In genomic region chr19:8194528-8195275, GRCh38 we compare ENCODE assay signal across 10 cellular contexts. TPM values are rescaled to one million over a fixed set of nuclear protein-coding genes. Genes with fewer than 3 reads are reported as not detected.
DNase-seq lines count a peak whose midpoint lies in the region; ATAC-seq, FAIRE-seq and TF ChIP-seq lines count a peak whose summit lies in the region.
"Had no signal": no experiment of that assay in that cellular context is flagged by ENCODE, and none has a peak within 500 bp of the region (broad histone marks: within the 10 kb centered on the region; RNA-seq: fewer than 3 reads in every experiment).

No MANE protein-coding gene starts in this region.

- no peak for DNase-seq in endothelial cell of umbilical vein (ENCODE audit: low read depth, low spot score)
- peak; percentile 5 to 15 for DNase-seq in stimulated activated CD4-positive, alpha-beta T cell treated with anti-CD3 and anti-CD28 coated beads, Interleukin-4, amount 100 ng/mL, for 4 hours
- no peak for DNase-seq in DMS 273 (lab: John Stamatoyannopoulos, UW; ENCODE audit: unreplicated experiment)
- DNase-seq in HFFc6 = no peak
- no peak for DNase-seq in dermis blood vessel endothelial cell

- dilution Hi-C loops in endothelial cell of umbilical vein (cut with MboI; ENCODE audit: extremely low pct_ligation_motif_present, low sequenced_read_pairs) = no loop called here

- no peaks in the 10 kb centered on the region for H3K27me3 ChIP-seq in endothelial cell of umbilical vein (ENCODE audit: control insufficient read depth in 2 of 2, insufficient read depth in 2 of 2, low read length in 2 of 2)

- H3K9me3 ChIP-seq in endothelial cell of umbilical vein (replicated peaks; ENCODE audit: control insufficient read depth, insufficient read depth, low read length) = no peaks in the 10 kb centered on the region

- peaks cover 2% of the 10 kb centered on the region for H3K4me1 ChIP-seq in endothelial cell of umbilical vein (ENCODE audit: control insufficient read depth, extremely low read depth, insufficient read depth, low read length)

- FAIRE-seq in endothelial cell of umbilical vein (lab: Jason Lieb, UNC) = no peak

- no peak overlapping the region for H3K4me3 Mint-ChIP-seq in HFFc6
- H3K4me3 Mint-ChIP-seq: brain had no signal

- no peaks in the 10 kb centered on the region for H3K36me3 ChIP-seq in endothelial cell of umbilical vein (ENCODE audit: control insufficient read depth in 2 of 2, extremely low read depth in 1 of 2, insufficient read depth in 2 of 2, low read length in 2 of 2)

- no peak for TF ChIP-seq CTCF in endothelial cell of umbilical vein (IDR thresholded peaks at IDR 0.05; ENCODE audit: extremely low read depth in 1 of 2, insufficient read depth in 1 of 2, low read depth in 1 of 2, low read length in 2 of 2)
- TF ChIP-seq CTCF in HFFc6 (IDR thresholded peaks at IDR 0.05) = no peak

- H3K4me2 ChIP-seq in endothelial cell of umbilical vein (ENCODE audit: insufficient read depth, low read length) = no peak overlapping the region

- no peaks in the 10 kb centered on the region for H3K9me1 ChIP-seq in endothelial cell of umbilical vein (replicated peaks; ENCODE audit: control insufficient read depth, extremely low read depth, insufficient read depth, low read length)

- CTCF ChIA-PET in endothelial cell of umbilical vein (lab: Charles Lee) = interaction anchor here (0.6 kb wide), 1 partner anchor 9 kb away, joined by 3 read pairs; no protein-coding TSS in a partner anchor

- H3K4me1 Mint-ChIP-seq in HFFc6 (ENCODE audit: low read depth) = no peaks in the 10 kb centered on the region

- ATAC-seq in HG03460 (IDR thresholded peaks at IDR 0.05; ENCODE audit: unreplicated experiment) = peak; percentile 34
- ATAC-seq in activated CD4-positive, CD25-positive, alpha-beta regulatory T cell treated with anti-CD3 and anti-CD28 coated beads, Interleukin-2, amount 50 U/mL, for 24 hours = peak; percentile 29 to 44
- ATAC-seq in HG03378 (IDR thresholded peaks at IDR 0.05; ENCODE audit: unreplicated experiment) = no peak

- H3K36me3 Mint-ChIP-seq in HFFc6 (ENCODE audit: low read depth) = no peaks in the 10 kb centered on the region
- H3K36me3 Mint-ChIP-seq: brain had no signal

- H3K27ac Mint-ChIP-seq in HFFc6 = no peak overlapping the region

- no peak overlapping the region for H3K27ac ChIP-seq in endothelial cell of umbilical vein (ENCODE audit: insufficient read depth, low read depth, low read length)

- peak overlapping the region; percentile 17 for H2AFZ ChIP-seq in endothelial cell of umbilical vein (ENCODE audit: low read depth, low read length)

- peaks cover 21% of the 10 kb centered on the region for H3K27me3 Mint-ChIP-seq in HFFc6 (ENCODE audit: insufficient read depth)

- no peak for TF ChIP-seq POLR2A in endothelial cell of umbilical vein (IDR thresholded peaks at IDR 0.05; ENCODE audit: low read depth, low read length)

- H3K9ac ChIP-seq in endothelial cell of umbilical vein (replicated peaks; ENCODE audit: extremely low read depth, insufficient read depth, low read length) = no peak overlapping the region

- no TSS peak for BruUV-seq in endothelial cell of umbilical vein (replicated peaks; lab: Mats Ljungman, UMichigan)

- POLR2A ChIA-PET in endothelial cell of umbilical vein (lab: Charles Lee) = interaction anchor here (0.6 kb wide), 1 partner anchor 35 kb away, joined by 5 read pairs; no protein-coding TSS in a partner anchor

- no peaks in the 10 kb centered on the region for H3K9me3 Mint-ChIP-seq in HFFc6

- H3K79me2 ChIP-seq in endothelial cell of umbilical vein (ENCODE audit: control insufficient read depth, insufficient read depth, low read length) = no peaks in the 10 kb centered on the region

- intact Hi-C loops in endothelial cell of umbilical vein (cut with micrococcal nuclease) = no loop called here

- H3K4me3 ChIP-seq in endothelial cell of umbilical vein (replicated peaks in 1 of 3; ENCODE audit: insufficient read depth in 1 of 3, low read depth in 1 of 3, low read length in 3 of 3) = no peak overlapping the region

- no peaks in the 10 kb centered on the region for H4K20me1 ChIP-seq in endothelial cell of umbilical vein (replicated peaks; ENCODE audit: control insufficient read depth, extremely low read depth, insufficient read depth, low read length)

TF ChIP-seq in endothelial cell of umbilical vein, 7 proteins besides CTCF, POLR2A, EP300 and RAD21:
- TF ChIP-seq GATA2 (IDR thresholded peaks at IDR 0.05; ENCODE audit: insufficient read depth, insufficient read length, low read depth, low read length) (no peak), POLR2AphosphoS5 (IDR thresholded peaks at IDR 0.05; ENCODE audit: insufficient read depth, low read depth, low read length) (no peak), FOS (IDR thresholded peaks at IDR 0.05; ENCODE audit: borderline replicate concordance, insufficient read depth, low read length) (no peak), MYC (IDR thresholded peaks at IDR 0.05; ENCODE audit: low read depth, low read length) (no peak), JUN (IDR thresholded peaks at IDR 0.05; ENCODE audit: borderline replicate concordance, insufficient read depth, insufficient read length, low read depth) (no peak)

RNA-seq across cellular contexts. Expression of gene CERS4, which starts 14.5 kb away (rescaled TPM):
- total RNA-seq in endothelial cell of umbilical vein (2.5 and 4.9 TPM in 2 replicates), dermis blood vessel endothelial cell (15.4 and 23.3 TPM in 2 replicates)
- polyA plus RNA-seq in endothelial cell of umbilical vein = 7.7 and 9.9 TPM in 2 replicates
- 3.2 and 4.5 TPM in 2 replicates for polyA plus RNA-seq in endothelial cell of umbilical vein (2011; cell fraction: cytosol; rRNA removed)
- 2.1 and 2.2 TPM in 2 replicates for polyA plus RNA-seq in endothelial cell of umbilical vein (2011; cell fraction: nucleus; rRNA removed)
- 1.8 and 3.3 TPM in 2 replicates for polyA plus RNA-seq in endothelial cell of umbilical vein (2012)
- polyA minus RNA-seq in endothelial cell of umbilical vein = 4.6 and 6.2 TPM in 2 replicates
- polyA minus RNA-seq in endothelial cell of umbilical vein (2011; cell fraction: cytosol; rRNA and poly(A)+ RNA removed) = not detected
- polyA minus RNA-seq in endothelial cell of umbilical vein (2011; cell fraction: nucleus; rRNA and poly(A)+ RNA removed) = 0.67 and 1.6 TPM in 2 replicates
- not detected for total RNA-seq in HFFc6 (2021; fragmentation: NEBNext Ultra II Directional; extraction: Animal tissue kit (Norgen Biotek cat#: 25700))

RNA-seq across cellular contexts. Expression of gene FBN3, which starts 45.3 kb away (rescaled TPM):
- not detected in 2 replicates for total RNA-seq in endothelial cell of umbilical vein
- not detected in 2 replicates for polyA plus RNA-seq in endothelial cell of umbilical vein
- polyA plus RNA-seq in endothelial cell of umbilical vein (2011; cell fraction: cytosol; rRNA removed) = not detected in 2 replicates
- polyA plus RNA-seq in endothelial cell of umbilical vein (2011; cell fraction: nucleus; rRNA removed) = not detected in 2 replicates
- not detected in 2 replicates for polyA plus RNA-seq in endothelial cell of umbilical vein (2012)
- polyA minus RNA-seq in endothelial cell of umbilical vein = not detected in 2 replicates
- not detected for polyA minus RNA-seq in endothelial cell of umbilical vein (2011; cell fraction: cytosol; rRNA and poly(A)+ RNA removed)
- polyA minus RNA-seq in endothelial cell of umbilical vein (2011; cell fraction: nucleus; rRNA and poly(A)+ RNA removed) = not detected in 2 replicates
- total RNA-seq in HFFc6 (2021; fragmentation: NEBNext Ultra II Directional; extraction: Animal tissue kit (Norgen Biotek cat#: 25700)) = not detected
- total RNA-seq in dermis blood vessel endothelial cell = 0.05 TPM in 1 of 2 replicates, not detected in the other
- total RNA-seq: subcutaneous adipose tissue had no signal

Comparison
In these comparisons a context has a peak if more than half of its experiments do, and no peak if none do; other contexts are left out.
1. DNase-seq: peak in stimulated activated CD4-positive, alpha-beta T cell treated with anti-CD3 and anti-CD28 coated beads, Interleukin-4, amount 100 ng/mL, for 4 hours (2 of 2); none in endothelial cell of umbilical vein (single experiment), DMS 273 (single experiment), HFFc6 (single experiment) and dermis blood vessel endothelial cell (single experiment).